ENCODE assay signal across 10 cellular contexts in the genomic region with DNA sequence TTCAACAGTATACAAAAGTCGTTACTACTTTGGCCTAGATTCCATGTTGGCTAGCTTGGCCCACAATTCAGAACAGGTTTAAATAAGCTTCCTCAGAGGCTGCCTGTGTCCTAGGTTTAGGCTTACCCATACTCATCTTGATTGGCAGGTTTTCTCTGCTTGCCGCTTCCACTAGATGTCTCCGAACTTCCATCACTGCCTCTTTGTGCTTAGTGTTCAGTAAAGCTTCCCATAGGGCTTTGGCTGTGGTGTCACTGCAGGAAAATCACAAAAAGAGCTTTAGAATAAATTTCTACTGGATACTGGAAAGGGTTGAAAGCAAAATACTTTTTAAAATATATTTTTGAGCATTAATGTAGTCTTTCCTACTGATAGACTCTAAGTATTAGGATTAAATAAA. TPM values are rescaled to one million over a fixed set of nuclear protein-coding genes. Genes with fewer than 3 reads are reported as not detected.
DNase-seq lines count a peak whose midpoint lies in the region.
"Had no signal": no experiment of that assay in that cellular context is flagged by ENCODE, and none has a peak within 500 bp of the region (broad histone marks: within the 10 kb centered on the region; RNA-seq: fewer than 3 reads in every experiment).

No MANE protein-coding gene starts in this region.

- POLR2A ChIA-PET in activated CD4-positive, alpha-beta memory T cell treated with anti-CD3 and anti-CD28 coated beads, Interleukin-2, amount 10 ng/mL, durations not matched to agents 7 days and 5 days (lab: Charles Lee): no interaction called here

- H2AK5ac ChIP-seq in mesenchymal stem cell (ENCODE audit: low read length, severe bottlenecking): no peak overlapping the region

- H3K27me3 Mint-ChIP-seq in activated CD4-positive, alpha-beta memory T cell treated with anti-CD3 and anti-CD28 coated beads, Interleukin-2, amount 10 ng/mL, durations not matched to agents 7 days and 5 days: no peaks in the 10 kb centered on the region
- H3K27me3 Mint-ChIP-seq: activated naive CD4-positive, alpha-beta T cell treated with anti-CD3 and anti-CD28 coated beads, Interleukin-2, amount 50 U/mL, for 24 hours; IgD-negative memory B cell had no signal

- no peak overlapping the region for H4K8ac ChIP-seq in mesenchymal stem cell (ENCODE audit: low read length)

- H3K4me3 Mint-ChIP-seq in activated CD4-positive, alpha-beta memory T cell treated with anti-CD3 and anti-CD28 coated beads, Interleukin-2, amount 10 ng/mL, durations not matched to agents 7 days and 5 days: no peak overlapping the region
- H3K4me3 Mint-ChIP-seq: activated naive CD4-positive, alpha-beta T cell treated with anti-CD3 and anti-CD28 coated beads, Interleukin-2, amount 50 U/mL, for 24 hours; IgD-negative memory B cell had no signal

- DNase-seq in ELF-1 (ENCODE audit: low read depth, low spot score): peak; percentile 50
- peak; percentile 12 to 48 for DNase-seq in NCI-H526 (lab: John Stamatoyannopoulos, UW)
- peak; percentile 47 for DNase-seq in ecto neural progenitor cell (ENCODE audit: low spot score)
- DNase-seq in mesenchymal stem cell: peak; percentile 52
- no peak for DNase-seq in SKM-1 treated with dmso at 0.1 percent for 144 hours (lab: John Stamatoyannopoulos, UW; ENCODE audit: unreplicated experiment)
- DNase-seq in mesenteric fat pad (ENCODE audit: low spot score): no peak
- DNase-seq in NCI-H2196 treated with DMSO at 0.1 percent for 48 hours (lab: John Stamatoyannopoulos, UW; ENCODE audit: unreplicated experiment): no peak
- DNase-seq in activated CD4-positive, alpha-beta memory T cell treated with anti-CD3 and anti-CD28 coated beads, Interleukin-2, amount 10 ng/mL, durations not matched to agents 7 days and 5 days: no peak

- no peaks in the 10 kb centered on the region for H3K9me3 ChIP-seq in mesenchymal stem cell (ENCODE audit: control insufficient read depth, low read length)

- H3K4me2 ChIP-seq in mesenchymal stem cell (ENCODE audit: low read length, poor library complexity, severe bottlenecking): no peak overlapping the region

- no peaks in the 10 kb centered on the region for H3K4me1 ChIP-seq in mesenchymal stem cell (ENCODE audit: control insufficient read depth, insufficient read depth, low read depth, low read length)

- H3K4me1 Mint-ChIP-seq in activated CD4-positive, alpha-beta memory T cell treated with anti-CD3 and anti-CD28 coated beads, Interleukin-2, amount 10 ng/mL, durations not matched to agents 7 days and 5 days: peaks cover 12% of the 10 kb centered on the region

- no peak overlapping the region for H4K91ac ChIP-seq in mesenchymal stem cell (ENCODE audit: low read length)

- no peak overlapping the region for H2BK12ac ChIP-seq in mesenchymal stem cell (ENCODE audit: low read length in 2 of 2)

- no peak overlapping the region for H2BK15ac ChIP-seq in mesenchymal stem cell (ENCODE audit: low read depth, poor library complexity, severe bottlenecking)

- H3K9ac ChIP-seq in mesenchymal stem cell (ENCODE audit: low read length): no peak overlapping the region

- CTCF ChIA-PET in activated CD4-positive, alpha-beta memory T cell treated with anti-CD3 and anti-CD28 coated beads, Interleukin-2, amount 10 ng/mL, durations not matched to agents 7 days and 5 days (lab: Charles Lee): no interaction called here

- no peak overlapping the region for H3K27ac Mint-ChIP-seq in activated CD4-positive, alpha-beta memory T cell treated with anti-CD3 and anti-CD28 coated beads, Interleukin-2, amount 10 ng/mL, durations not matched to agents 7 days and 5 days
- H3K27ac Mint-ChIP-seq: activated naive CD4-positive, alpha-beta T cell treated with anti-CD3 and anti-CD28 coated beads, Interleukin-2, amount 50 U/mL, for 24 hours; IgD-negative memory B cell had no signal

- H3K4me3 ChIP-seq in mesenchymal stem cell (ENCODE audit: insufficient read depth in 1 of 2, low read depth in 1 of 2, low read length in 2 of 2): no peak overlapping the region

- H3K27ac ChIP-seq in mesenchymal stem cell (ENCODE audit: low read length, poor library complexity, severe bottlenecking): no peak overlapping the region

- no peak overlapping the region for H3K14ac ChIP-seq in mesenchymal stem cell (ENCODE audit: low read length in 2 of 2)

- no peak overlapping the region for H3K23ac ChIP-seq in mesenchymal stem cell (ENCODE audit: low read length in 2 of 2)

- no peak overlapping the region for H3K18ac ChIP-seq in mesenchymal stem cell (ENCODE audit: low read depth in 1 of 2, low read length in 2 of 2)

- no peaks in the 10 kb centered on the region for H3K27me3 ChIP-seq in mesenchymal stem cell (ENCODE audit: control insufficient read depth in 1 of 2, insufficient read depth in 1 of 2, low read length in 2 of 2)

- no peak overlapping the region for H3K4ac ChIP-seq in mesenchymal stem cell (ENCODE audit: low read depth in 1 of 2, low read length in 2 of 2)

- no peaks in the 10 kb centered on the region for H3K9me3 Mint-ChIP-seq in activated CD4-positive, alpha-beta memory T cell treated with anti-CD3 and anti-CD28 coated beads, Interleukin-2, amount 10 ng/mL, durations not matched to agents 7 days and 5 days
- H3K9me3 Mint-ChIP-seq: activated naive CD4-positive, alpha-beta T cell treated with anti-CD3 and anti-CD28 coated beads, Interleukin-2, amount 50 U/mL, for 24 hours; IgD-negative memory B cell had no signal

- peaks cover 3% of the 10 kb centered on the region for H3K36me3 Mint-ChIP-seq in activated CD4-positive, alpha-beta memory T cell treated with anti-CD3 and anti-CD28 coated beads, Interleukin-2, amount 10 ng/mL, durations not matched to agents 7 days and 5 days (ENCODE audit: low read depth)

- H3K79me1 ChIP-seq in mesenchymal stem cell (replicated peaks; ENCODE audit: low read length, poor library complexity, severe bottlenecking): peaks cover 8% of the 10 kb centered on the region

- 64% methylated on average over 3 of the region's 3 CpGs for WGBS in mesenchymal stem cell

- H3K36me3 ChIP-seq in mesenchymal stem cell (ENCODE audit: control insufficient read depth in 1 of 2, insufficient read depth in 2 of 2, low read depth in 1 of 2, low read length in 2 of 2): peaks cover 0 to 11% of the 10 kb centered on the region in 2 experiments

- no peak overlapping the region for H2BK5ac ChIP-seq in mesenchymal stem cell (ENCODE audit: low read depth, low read length, poor library complexity, severe bottlenecking)

- no peak overlapping the region for H2AFZ ChIP-seq in mesenchymal stem cell (ENCODE audit: low read depth, low read length)

- H2BK120ac ChIP-seq in mesenchymal stem cell (ENCODE audit: low read depth, low read length): no peak overlapping the region

RNA-seq across cellular contexts. Expression of gene SCFD2, which starts 52.4 kb away (rescaled TPM):
- polyA plus RNA-seq in mesenchymal stem cell (2013, experiment 1 of 2): 9.8 TPM
- polyA plus RNA-seq in mesenchymal stem cell (2013, experiment 2 of 2): 10.4 TPM
- total RNA-seq in mesenteric fat pad: 23.3 TPM
- total RNA-seq in activated CD4-positive, alpha-beta memory T cell treated with anti-CD3 and anti-CD28 coated beads, Interleukin-2, amount 10 ng/mL, durations not matched to agents 7 days and 5 days: 10 to 100 TPM; 12.6 to 14.6 TPM

Comparison
In these comparisons a context has a peak if more than half of its experiments do, and no peak if none do; other contexts are left out.
1. DNase-seq: peak in ELF-1 (single experiment), NCI-H526 (2 of 2), ecto neural progenitor cell (single experiment) and mesenchymal stem cell (single experiment); none in SKM-1 treated with dmso at 0.1 percent for 144 hours (single experiment), mesenteric fat pad (single experiment), NCI-H2196 treated with DMSO at 0.1 percent for 48 hours (single experiment) and activated CD4-positive, alpha-beta memory T cell treated with anti-CD3 and anti-CD28 coated beads, Interleukin-2, amount 10 ng/mL, durations not matched to agents 7 days and 5 days (single experiment).